ENCODE assay signal across 8 cellular contexts in the genomic region with DNA sequence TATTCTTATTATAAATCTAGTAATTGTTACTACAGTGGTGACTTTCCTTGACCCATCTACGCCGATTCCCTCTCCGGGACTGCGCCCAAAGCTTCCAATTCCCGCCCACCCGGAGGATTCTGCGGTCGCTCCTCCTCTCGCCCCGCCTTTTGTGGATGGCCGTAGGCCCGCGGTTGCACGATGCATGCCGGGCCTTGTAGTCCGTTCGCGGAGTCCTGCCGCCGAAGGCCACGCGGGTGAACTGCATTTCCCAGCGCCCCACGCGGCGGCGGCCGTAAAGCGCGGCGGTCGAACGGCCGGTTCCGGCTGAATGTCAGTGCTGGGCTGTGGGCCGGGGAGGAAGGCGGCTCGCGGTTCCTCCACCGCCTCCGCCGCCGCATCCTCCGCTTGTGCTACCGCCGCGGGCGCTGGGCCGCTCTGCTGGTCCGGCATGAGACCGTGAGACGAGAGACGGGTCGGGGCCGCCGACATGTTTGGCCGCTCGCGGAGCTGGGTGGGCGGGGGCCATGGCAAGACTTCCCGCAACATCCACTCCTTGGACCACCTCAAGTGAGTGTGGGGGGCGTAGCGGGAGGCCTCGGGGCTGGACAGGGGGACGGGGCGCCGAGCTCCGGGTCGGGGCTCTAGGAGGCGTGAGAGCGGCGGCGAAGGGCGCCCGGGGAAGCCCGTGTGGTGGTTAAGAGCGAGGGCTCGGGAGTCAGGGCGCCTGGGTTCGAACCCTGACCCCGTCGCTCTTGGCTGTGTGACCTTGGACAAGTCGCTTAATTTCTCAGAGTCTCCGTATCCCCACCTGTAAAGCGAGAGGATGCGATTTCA. TPM values are rescaled to one million over a fixed set of nuclear protein-coding genes. Genes with fewer than 3 reads are reported as not detected.
DNase-seq lines count a peak whose midpoint lies in the region; ATAC-seq and TF ChIP-seq lines count a peak whose summit lies in the region.

A gene with protein sequence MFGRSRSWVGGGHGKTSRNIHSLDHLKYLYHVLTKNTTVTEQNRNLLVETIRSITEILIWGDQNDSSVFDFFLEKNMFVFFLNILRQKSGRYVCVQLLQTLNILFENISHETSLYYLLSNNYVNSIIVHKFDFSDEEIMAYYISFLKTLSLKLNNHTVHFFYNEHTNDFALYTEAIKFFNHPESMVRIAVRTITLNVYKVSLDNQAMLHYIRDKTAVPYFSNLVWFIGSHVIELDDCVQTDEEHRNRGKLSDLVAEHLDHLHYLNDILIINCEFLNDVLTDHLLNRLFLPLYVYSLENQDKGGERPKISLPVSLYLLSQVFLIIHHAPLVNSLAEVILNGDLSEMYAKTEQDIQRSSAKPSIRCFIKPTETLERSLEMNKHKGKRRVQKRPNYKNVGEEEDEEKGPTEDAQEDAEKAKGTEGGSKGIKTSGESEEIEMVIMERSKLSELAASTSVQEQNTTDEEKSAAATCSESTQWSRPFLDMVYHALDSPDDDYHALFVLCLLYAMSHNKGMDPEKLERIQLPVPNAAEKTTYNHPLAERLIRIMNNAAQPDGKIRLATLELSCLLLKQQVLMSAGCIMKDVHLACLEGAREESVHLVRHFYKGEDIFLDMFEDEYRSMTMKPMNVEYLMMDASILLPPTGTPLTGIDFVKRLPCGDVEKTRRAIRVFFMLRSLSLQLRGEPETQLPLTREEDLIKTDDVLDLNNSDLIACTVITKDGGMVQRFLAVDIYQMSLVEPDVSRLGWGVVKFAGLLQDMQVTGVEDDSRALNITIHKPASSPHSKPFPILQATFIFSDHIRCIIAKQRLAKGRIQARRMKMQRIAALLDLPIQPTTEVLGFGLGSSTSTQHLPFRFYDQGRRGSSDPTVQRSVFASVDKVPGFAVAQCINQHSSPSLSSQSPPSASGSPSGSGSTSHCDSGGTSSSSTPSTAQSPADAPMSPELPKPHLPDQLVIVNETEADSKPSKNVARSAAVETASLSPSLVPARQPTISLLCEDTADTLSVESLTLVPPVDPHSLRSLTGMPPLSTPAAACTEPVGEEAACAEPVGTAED (plus strand): TSS at position 316 of the 816 bp plus-strand sequence. CDS start 154 bp downstream, at position 470.

- H3K4me3 Mint-ChIP-seq in activated T-helper 1 cell treated with anti-CD3 and anti-CD28 coated beads, Interleukin-12 subunit alpha, Interleukin-12 subunit beta, Interleukin-2, Interleukin-4 antibody, amounts not matched to agents 30 ng/mL and 10 ng/mL and 1 ng/mL, durations not matched to agents 14 hours and 24 hours and 36 hours, result peak within 1 kb of the TSS; percentile 91
- H3K4me3 Mint-ChIP-seq in naive B cell, result peak within 1 kb of the TSS; percentile 87 to 96 (median 91)
- peak within 1 kb of the TSS; percentile 85 for H3K4me3 Mint-ChIP-seq in stimulated activated effector memory CD8-positive, alpha-beta T cell treated with anti-CD3 and anti-CD28 coated beads, Interleukin-12 subunit alpha, Interleukin-12 subunit beta, amount 100 ng/mL, for 72 hours

- intact Hi-C loops in activated T-helper 1 cell treated with anti-CD3 and anti-CD28 coated beads, Interleukin-12 subunit alpha, Interleukin-12 subunit beta, Interleukin-2, Interleukin-4 antibody, amounts not matched to agents 30 ng/mL and 10 ng/mL and 1 ng/mL, durations not matched to agents 14 hours and 24 hours and 36 hours (cut with micrococcal nuclease), result loop anchor here (1.0 to 10.0 kb wide), 11 partner anchors 20 to 1852 kb away; a partner anchor contains a TSS

- TF ChIP-seq CTCF in LNCaP clone FGC (IDR thresholded peaks at IDR 0.05; ENCODE audit: control insufficient read depth, extremely low read depth, insufficient read depth), result no peak

- no peaks in the 10 kb centered on the region for H3K27me3 Mint-ChIP-seq in activated T-helper 1 cell treated with anti-CD3 and anti-CD28 coated beads, Interleukin-12 subunit alpha, Interleukin-12 subunit beta, Interleukin-2, Interleukin-4 antibody, amounts not matched to agents 30 ng/mL and 10 ng/mL and 1 ng/mL, durations not matched to agents 14 hours and 24 hours and 36 hours (ENCODE audit: insufficient read depth)
- H3K27me3 Mint-ChIP-seq in naive B cell, result no peaks in the 10 kb centered on the region

- peak within 1 kb of the TSS; percentile 79 for H3K4me3 ChIP-seq in LNCaP clone FGC (ENCODE audit: low read depth, low read length)

- peak; percentile 96 for DNase-seq in EH (ENCODE audit: low read depth)
- DNase-seq in GOT3 (lab: John Stamatoyannopoulos, UW), result peak; percentile 93
- DNase-seq in LNCaP clone FGC (ENCODE audit: low read depth), result peak; percentile 91
- peak; percentile 98 for DNase-seq in RPMI8226
- peak; percentile 97 for DNase-seq in activated T-helper 1 cell treated with anti-CD3 and anti-CD28 coated beads, Interleukin-12 subunit alpha, Interleukin-12 subunit beta, Interleukin-2, Interleukin-4 antibody, amounts not matched to agents 30 ng/mL and 10 ng/mL and 1 ng/mL, durations not matched to agents 14 hours and 24 hours and 36 hours (ENCODE audit: low spot score)
- DNase-seq in fibroblast of gingiva (ENCODE audit: low read depth), result peak; percentile 97
- DNase-seq in naive B cell, result peak; percentile 98
- peak; percentile 96 to 98 for DNase-seq in stimulated activated effector memory CD8-positive, alpha-beta T cell treated with anti-CD3 and anti-CD28 coated beads, Interleukin-12 subunit alpha, Interleukin-12 subunit beta, amount 100 ng/mL, for 72 hours (ENCODE audit: low spot score in 2 of 2)

- peaks cover 56% of the 10 kb centered on the region for H3K4me1 Mint-ChIP-seq in activated T-helper 1 cell treated with anti-CD3 and anti-CD28 coated beads, Interleukin-12 subunit alpha, Interleukin-12 subunit beta, Interleukin-2, Interleukin-4 antibody, amounts not matched to agents 30 ng/mL and 10 ng/mL and 1 ng/mL, durations not matched to agents 14 hours and 24 hours and 36 hours (ENCODE audit: low read depth)
- peaks cover 62 to 85% (median 73%) of the 10 kb centered on the region in 3 donors for H3K4me1 Mint-ChIP-seq in naive B cell
- peaks cover 72% of the 10 kb centered on the region for H3K4me1 Mint-ChIP-seq in stimulated activated effector memory CD8-positive, alpha-beta T cell treated with anti-CD3 and anti-CD28 coated beads, Interleukin-12 subunit alpha, Interleukin-12 subunit beta, amount 100 ng/mL, for 72 hours

- peak within 1 kb of the TSS; percentile 80 for H3K27ac Mint-ChIP-seq in activated T-helper 1 cell treated with anti-CD3 and anti-CD28 coated beads, Interleukin-12 subunit alpha, Interleukin-12 subunit beta, Interleukin-2, Interleukin-4 antibody, amounts not matched to agents 30 ng/mL and 10 ng/mL and 1 ng/mL, durations not matched to agents 14 hours and 24 hours and 36 hours
- peak within 1 kb of the TSS; percentile 87 to 96 (median 92) for H3K27ac Mint-ChIP-seq in naive B cell
- peak within 1 kb of the TSS; percentile 88 for H3K27ac Mint-ChIP-seq in stimulated activated effector memory CD8-positive, alpha-beta T cell treated with anti-CD3 and anti-CD28 coated beads, Interleukin-12 subunit alpha, Interleukin-12 subunit beta, amount 100 ng/mL, for 72 hours

- peak; percentile 72 for ATAC-seq in naive B cell (ENCODE audit: low read depth in 2 of 2)
- peak; percentile 84 for ATAC-seq in stimulated activated effector memory CD8-positive, alpha-beta T cell treated with anti-CD3 and anti-CD28 coated beads, Interleukin-12 subunit alpha, Interleukin-12 subunit beta, amount 100 ng/mL, for 72 hours

- H3K9me3 Mint-ChIP-seq in activated T-helper 1 cell treated with anti-CD3 and anti-CD28 coated beads, Interleukin-12 subunit alpha, Interleukin-12 subunit beta, Interleukin-2, Interleukin-4 antibody, amounts not matched to agents 30 ng/mL and 10 ng/mL and 1 ng/mL, durations not matched to agents 14 hours and 24 hours and 36 hours, result no peaks in the 10 kb centered on the region
- H3K9me3 Mint-ChIP-seq in naive B cell, result no peaks in the 10 kb centered on the region
- no peaks in the 10 kb centered on the region for H3K9me3 Mint-ChIP-seq in stimulated activated effector memory CD8-positive, alpha-beta T cell treated with anti-CD3 and anti-CD28 coated beads, Interleukin-12 subunit alpha, Interleukin-12 subunit beta, amount 100 ng/mL, for 72 hours

- H3K36me3 Mint-ChIP-seq in activated T-helper 1 cell treated with anti-CD3 and anti-CD28 coated beads, Interleukin-12 subunit alpha, Interleukin-12 subunit beta, Interleukin-2, Interleukin-4 antibody, amounts not matched to agents 30 ng/mL and 10 ng/mL and 1 ng/mL, durations not matched to agents 14 hours and 24 hours and 36 hours (ENCODE audit: low read depth), result peaks cover 13% of the 10 kb centered on the region
- no peaks in the 10 kb centered on the region for H3K36me3 Mint-ChIP-seq in naive B cell
- peaks cover 6% of the 10 kb centered on the region for H3K36me3 Mint-ChIP-seq in stimulated activated effector memory CD8-positive, alpha-beta T cell treated with anti-CD3 and anti-CD28 coated beads, Interleukin-12 subunit alpha, Interleukin-12 subunit beta, amount 100 ng/mL, for 72 hours

RNA-seq across cellular contexts. Expression of the gene that starts here (rescaled TPM):
- total RNA-seq in activated T-helper 1 cell treated with anti-CD3 and anti-CD28 coated beads, Interleukin-12 subunit alpha, Interleukin-12 subunit beta, Interleukin-2, Interleukin-4 antibody, amounts not matched to agents 30 ng/mL and 10 ng/mL and 1 ng/mL, durations not matched to agents 14 hours and 24 hours and 36 hours, result 36.3 and 37.4 TPM in 2 replicates
- 10 to 100 TPM; 11.8 to 34.9 (median 18.7) TPM for polyA plus RNA-seq in naive B cell (ENCODE audit: low read depth in 6 of 6)

Comparison
In these comparisons a context has a peak if more than half of its experiments do, and no peak if none do; other contexts are left out.
1. Peak in every context shown above with its lines: DNase-seq, ATAC-seq and H3K4me3 ChIP-seq.